ENCODE assay signal across 1 cellular context in the genomic region with DNA sequence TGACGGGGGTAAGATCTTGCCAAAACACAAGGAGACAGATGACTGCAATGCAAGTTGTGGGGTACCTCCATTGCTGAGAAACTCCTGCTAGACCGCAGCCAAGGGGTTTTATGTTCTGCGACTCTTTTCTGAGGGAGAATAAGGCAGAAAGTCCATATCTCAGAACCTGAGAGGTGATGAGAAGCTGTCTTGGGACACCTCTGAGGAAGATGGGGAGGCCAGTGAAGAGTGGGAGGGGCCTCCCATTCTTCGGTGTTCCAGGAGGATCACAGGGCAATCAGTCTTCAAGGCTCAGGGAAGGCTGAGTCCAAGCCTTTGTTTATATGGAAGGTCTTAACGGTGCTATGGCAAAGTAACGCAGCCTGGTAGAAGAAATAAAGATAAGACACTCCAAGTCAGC.
TF ChIP-seq lines count a peak whose summit lies in the region.

No MANE protein-coding gene starts in this region.

TF ChIP-seq in GM23338, 12 proteins besides CTCF, POLR2A, EP300 and RAD21 (continued from another document):
- no peak for TF ChIP-seq REST (IDR thresholded peaks at IDR 0.05; ENCODE audit: unreplicated experiment)
- no peak for TF ChIP-seq EZH2 (IDR thresholded peaks at IDR 0.05; ENCODE audit: low read depth, unreplicated experiment)
- no peak for TF ChIP-seq NANOG (IDR thresholded peaks at IDR 0.05; ENCODE audit: borderline replicate concordance)
- TF ChIP-seq, protein P1, sequence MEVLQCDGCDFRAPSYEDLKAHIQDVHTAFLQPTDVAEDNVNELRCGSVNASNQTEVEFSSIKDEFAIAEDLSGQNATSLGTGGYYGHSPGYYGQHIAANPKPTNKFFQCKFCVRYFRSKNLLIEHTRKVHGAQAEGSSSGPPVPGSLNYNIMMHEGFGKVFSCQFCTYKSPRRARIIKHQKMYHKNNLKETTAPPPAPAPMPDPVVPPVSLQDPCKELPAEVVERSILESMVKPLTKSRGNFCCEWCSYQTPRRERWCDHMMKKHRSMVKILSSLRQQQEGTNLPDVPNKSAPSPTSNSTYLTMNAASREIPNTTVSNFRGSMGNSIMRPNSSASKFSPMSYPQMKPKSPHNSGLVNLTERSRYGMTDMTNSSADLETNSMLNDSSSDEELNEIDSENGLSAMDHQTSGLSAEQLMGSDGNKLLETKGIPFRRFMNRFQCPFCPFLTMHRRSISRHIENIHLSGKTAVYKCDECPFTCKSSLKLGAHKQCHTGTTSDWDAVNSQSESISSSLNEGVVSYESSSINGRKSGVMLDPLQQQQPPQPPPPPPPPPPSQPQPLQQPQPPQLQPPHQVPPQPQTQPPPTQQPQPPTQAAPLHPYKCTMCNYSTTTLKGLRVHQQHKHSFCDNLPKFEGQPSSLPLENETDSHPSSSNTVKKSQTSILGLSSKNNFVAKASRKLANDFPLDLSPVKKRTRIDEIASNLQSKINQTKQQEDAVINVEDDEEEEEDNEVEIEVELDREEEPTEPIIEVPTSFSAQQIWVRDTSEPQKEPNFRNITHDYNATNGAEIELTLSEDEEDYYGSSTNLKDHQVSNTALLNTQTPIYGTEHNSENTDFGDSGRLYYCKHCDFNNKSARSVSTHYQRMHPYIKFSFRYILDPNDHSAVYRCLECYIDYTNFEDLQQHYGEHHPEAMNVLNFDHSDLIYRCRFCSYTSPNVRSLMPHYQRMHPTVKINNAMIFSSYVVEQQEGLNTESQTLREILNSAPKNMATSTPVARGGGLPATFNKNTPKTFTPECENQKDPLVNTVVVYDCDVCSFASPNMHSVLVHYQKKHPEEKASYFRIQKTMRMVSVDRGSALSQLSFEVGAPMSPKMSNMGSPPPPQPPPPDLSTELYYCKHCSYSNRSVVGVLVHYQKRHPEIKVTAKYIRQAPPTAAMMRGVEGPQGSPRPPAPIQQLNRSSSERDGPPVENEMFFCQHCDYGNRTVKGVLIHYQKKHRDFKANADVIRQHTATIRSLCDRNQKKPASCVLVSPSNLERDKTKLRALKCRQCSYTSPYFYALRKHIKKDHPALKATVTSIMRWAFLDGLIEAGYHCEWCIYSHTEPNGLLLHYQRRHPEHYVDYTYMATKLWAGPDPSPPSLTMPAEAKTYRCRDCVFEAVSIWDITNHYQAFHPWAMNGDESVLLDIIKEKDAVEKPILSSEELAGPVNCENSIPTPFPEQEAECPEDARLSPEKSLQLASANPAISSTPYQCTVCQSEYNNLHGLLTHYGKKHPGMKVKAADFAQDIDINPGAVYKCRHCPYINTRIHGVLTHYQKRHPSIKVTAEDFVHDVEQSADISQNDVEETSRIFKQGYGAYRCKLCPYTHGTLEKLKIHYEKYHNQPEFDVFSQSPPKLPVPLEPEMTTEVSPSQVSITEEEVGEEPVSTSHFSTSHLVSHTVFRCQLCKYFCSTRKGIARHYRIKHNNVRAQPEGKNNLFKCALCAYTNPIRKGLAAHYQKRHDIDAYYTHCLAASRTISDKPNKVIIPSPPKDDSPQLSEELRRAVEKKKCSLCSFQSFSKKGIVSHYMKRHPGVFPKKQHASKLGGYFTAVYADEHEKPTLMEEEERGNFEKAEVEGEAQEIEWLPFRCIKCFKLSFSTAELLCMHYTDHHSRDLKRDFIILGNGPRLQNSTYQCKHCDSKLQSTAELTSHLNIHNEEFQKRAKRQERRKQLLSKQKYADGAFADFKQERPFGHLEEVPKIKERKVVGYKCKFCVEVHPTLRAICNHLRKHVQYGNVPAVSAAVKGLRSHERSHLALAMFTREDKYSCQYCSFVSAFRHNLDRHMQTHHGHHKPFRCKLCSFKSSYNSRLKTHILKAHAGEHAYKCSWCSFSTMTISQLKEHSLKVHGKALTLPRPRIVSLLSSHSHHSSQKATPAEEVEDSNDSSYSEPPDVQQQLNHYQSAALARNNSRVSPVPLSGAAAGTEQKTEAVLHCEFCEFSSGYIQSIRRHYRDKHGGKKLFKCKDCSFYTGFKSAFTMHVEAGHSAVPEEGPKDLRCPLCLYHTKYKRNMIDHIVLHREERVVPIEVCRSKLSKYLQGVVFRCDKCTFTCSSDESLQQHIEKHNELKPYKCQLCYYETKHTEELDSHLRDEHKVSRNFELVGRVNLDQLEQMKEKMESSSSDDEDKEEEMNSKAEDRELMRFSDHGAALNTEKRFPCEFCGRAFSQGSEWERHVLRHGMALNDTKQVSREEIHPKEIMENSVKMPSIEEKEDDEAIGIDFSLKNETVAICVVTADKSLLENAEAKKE (CRISPR knock-in tag; IDR thresholded peaks at IDR 0.05): no peak
- no peak for TF ChIP-seq POLR2AphosphoS5 (IDR thresholded peaks at IDR 0.05; ENCODE audit: low read depth)
TF ChIP-seq in GM23338: peak in this region for 0.
